ENCODE assay signal across 8 cellular contexts in the genomic region with DNA sequence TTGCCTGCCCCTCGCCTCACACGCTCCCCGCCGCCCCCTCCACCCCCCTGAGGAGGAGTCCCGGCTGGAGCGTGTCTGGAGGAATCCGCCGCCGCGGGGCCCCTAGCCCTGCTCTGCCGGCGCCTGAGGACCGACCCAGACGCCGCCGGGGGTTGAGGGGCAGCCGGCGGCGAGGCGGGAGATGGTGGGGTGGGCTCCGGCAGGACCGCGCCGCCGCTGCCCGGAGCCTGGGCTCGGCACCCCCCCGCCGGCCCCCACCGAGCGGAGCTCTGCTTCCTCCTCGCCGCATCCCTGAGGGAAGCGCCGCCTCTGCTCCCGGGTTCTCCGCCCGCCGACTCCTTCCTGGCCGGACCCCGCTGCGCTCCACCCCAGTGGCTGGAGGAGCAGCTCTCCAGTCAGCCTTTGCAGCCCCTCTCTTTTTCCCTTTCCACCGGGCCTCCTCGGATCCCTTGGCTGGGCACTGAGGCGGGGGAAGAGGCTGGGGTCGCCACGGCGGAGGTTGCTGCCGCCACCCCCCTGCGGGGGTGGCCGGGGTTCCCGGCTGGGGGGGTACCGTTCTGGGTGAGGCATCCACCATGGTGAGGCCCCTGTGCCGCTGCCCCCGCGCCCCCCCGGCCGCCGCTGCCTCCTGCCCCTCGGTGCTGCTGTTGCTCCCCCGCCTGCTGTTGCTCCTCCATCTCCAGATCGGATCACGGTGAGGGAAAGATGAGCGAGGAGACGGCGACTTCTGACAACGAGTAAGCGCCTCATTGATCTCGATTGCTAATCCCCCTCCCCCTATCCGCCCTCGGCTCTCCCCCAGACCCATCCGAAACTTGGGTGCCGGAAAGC. TPM values are rescaled to one million over a fixed set of nuclear protein-coding genes. Genes with fewer than 3 reads are reported as not detected.
DNase-seq lines count a peak whose midpoint lies in the region; ATAC-seq and TF ChIP-seq lines count a peak whose summit lies in the region.

TSS of gene SPRED1 (plus strand) at position 356 of the 831 bp plus-strand sequence. CDS start at position 706, 350 bp downstream.

- H3K4me1 Mint-ChIP-seq in activated naive CD8-positive, alpha-beta T cell treated with anti-CD3 and anti-CD28 coated beads, Interleukin-2, amount 50 U/mL, for 24 hours, result peaks cover 27% of the 10 kb centered on the region

- no peaks in the 10 kb centered on the region for H3K9me3 Mint-ChIP-seq in activated naive CD8-positive, alpha-beta T cell treated with anti-CD3 and anti-CD28 coated beads, Interleukin-2, amount 50 U/mL, for 24 hours

- TF ChIP-seq CTCF in PC-3 (conservative IDR thresholded peaks at IDR 0.05; ENCODE audit: low read depth, low read length), result no peak
- no peak for TF ChIP-seq CTCF in heart left ventricle (IDR thresholded peaks at IDR 0.05)
- no peak for TF ChIP-seq CTCF in ovary (IDR thresholded peaks at IDR 0.05)

- H3K4me2 ChIP-seq in PC-3 (ENCODE audit: low read length), result peak within 1 kb of the TSS; percentile 93

- peaks cover 36% of the 10 kb centered on the region for H4K20me1 ChIP-seq in PC-3 (ENCODE audit: low read length)

- peak; percentile 20 to 55 for DNase-seq in SHP77 (lab: John Stamatoyannopoulos, UW)
- no peak for DNase-seq in SHP77 treated with DMSO at 0.1 percent for 48 hours (lab: John Stamatoyannopoulos, UW)
- peak; percentile 53 for DNase-seq in PC-3
- DNase-seq in activated naive CD8-positive, alpha-beta T cell treated with anti-CD3 and anti-CD28 coated beads, Interleukin-2, amount 50 U/mL, for 24 hours, result peak; percentile 34
- peak; percentile 86 to 90 (median 86) for DNase-seq in heart left ventricle
- peak; percentile 72 to 87 (median 77) for DNase-seq in ovary
- no peak for DNase-seq in NCI-H2107 treated with DMSO at 0.1 percent for 48 hours (lab: John Stamatoyannopoulos, UW; ENCODE audit: unreplicated experiment)

- H3K79me2 ChIP-seq in PC-3 (ENCODE audit: low read length), result peaks cover 53% of the 10 kb centered on the region

- H3K36me3 ChIP-seq in PC-3 (ENCODE audit: low read depth, low read length) (no peaks in the 10 kb centered on the region), heart left ventricle (no peaks in the 10 kb centered on the region), ovary (no peaks in the 10 kb centered on the region)

- H3K36me3 Mint-ChIP-seq in activated naive CD8-positive, alpha-beta T cell treated with anti-CD3 and anti-CD28 coated beads, Interleukin-2, amount 50 U/mL, for 24 hours (ENCODE audit: low read depth), result no peaks in the 10 kb centered on the region

- H3K9me3 ChIP-seq in PC-3 (ENCODE audit: low read length), result no peaks in the 10 kb centered on the region
- no peaks in the 10 kb centered on the region for H3K9me3 ChIP-seq in heart left ventricle
- H3K9me3 ChIP-seq in ovary, result no peaks in the 10 kb centered on the region

- intact Hi-C loops in PC-3 (cut with micrococcal nuclease), result loop anchor here (1.0 to 5.0 kb wide), 2 partner anchors 123 to 160 kb away; no protein-coding TSS in a partner anchor
- intact Hi-C loops in heart left ventricle (cut with DNase I), result loop anchor here (2.0 to 10.0 kb wide), 15 partner anchors 45 to 250 kb away; no protein-coding TSS in a partner anchor
- intact Hi-C loops in ovary (cut with DNase I), result loop anchor here in 2 of 4 donors (5.0 to 10.0 kb wide), 2 partner anchors 188 to 1150 kb away; partner anchors contain the start of gene MEIS2 (in 1 of the 2)

- H3K27ac Mint-ChIP-seq in activated naive CD8-positive, alpha-beta T cell treated with anti-CD3 and anti-CD28 coated beads, Interleukin-2, amount 50 U/mL, for 24 hours, result peak within 1 kb of the TSS; percentile 73

- CTCF ChIA-PET in PC-3 (lab: Charles Lee), result interaction anchor here (1.7 kb wide), 1 partner anchor 180 kb away, joined by 6 read pairs; no protein-coding TSS in a partner anchor

- WGBS in heart left ventricle, 4 donors, result 0 to 1% (median 1%) methylated on average over 30 to 73 of the region's 73 CpGs
- WGBS in ovary, 3 donors, result 1 to 2% (median 1%) methylated on average over 25 to 73 of the region's 73 CpGs

- H2AFZ ChIP-seq in PC-3 (ENCODE audit: low read length), result peak within 1 kb of the TSS; percentile 83

- no TSS peak for BruUV-seq in PC-3 (replicated peaks; lab: Mats Ljungman, UMichigan)

- ATAC-seq in HG02884 (IDR thresholded peaks at IDR 0.05; ENCODE audit: unreplicated experiment) (peak; percentile 10), PC-3 (peak; percentile 37), heart left ventricle (peak; percentile 29 to 83 (median 71))
- ATAC-seq in activated naive CD8-positive, alpha-beta T cell treated with anti-CD3 and anti-CD28 coated beads, Interleukin-2, amount 50 U/mL, for 24 hours, result peak; percentile 14

- POLR2A ChIA-PET in PC-3 (lab: Charles Lee; ENCODE audit: unreplicated experiment), result interaction anchor here (0.6 to 1.4 kb wide), 11 partner anchors 33 to 257 kb away, joined by 3 to 9 read pairs (median 3); no protein-coding TSS in a partner anchor

- no peaks in the 10 kb centered on the region for H3K9me2 ChIP-seq in PC-3 (replicated peaks; ENCODE audit: low read length)

- H3K9ac ChIP-seq in PC-3 (ENCODE audit: low read length), result peak within 1 kb of the TSS; percentile 95

- H3K27me3 Mint-ChIP-seq in activated naive CD8-positive, alpha-beta T cell treated with anti-CD3 and anti-CD28 coated beads, Interleukin-2, amount 50 U/mL, for 24 hours, result peaks cover 25% of the 10 kb centered on the region

- no peak for TF ChIP-seq EP300 in ovary (IDR thresholded peaks at IDR 0.05)

- peak within 1 kb of the TSS; percentile 90 for H3K4me3 ChIP-seq in PC-3 (ENCODE audit: low read length)
- H3K4me3 ChIP-seq in heart left ventricle, result peak within 1 kb of the TSS; percentile 78 to 97 (median 85)
- peak within 1 kb of the TSS; percentile 97 for H3K4me3 ChIP-seq in ovary

- TF ChIP-seq POLR2A in heart left ventricle (IDR thresholded peaks at IDR 0.05) (no peak), ovary (IDR thresholded peaks at IDR 0.05) (peak; percentile 5)

- H3K4me3 Mint-ChIP-seq in activated naive CD8-positive, alpha-beta T cell treated with anti-CD3 and anti-CD28 coated beads, Interleukin-2, amount 50 U/mL, for 24 hours, result peak within 1 kb of the TSS; percentile 87

- peaks cover 36% of the 10 kb centered on the region for H3K4me1 ChIP-seq in PC-3 (ENCODE audit: insufficient read depth, low read length)
- H3K4me1 ChIP-seq in heart left ventricle, result peaks cover 0 to 41% (median 32%) of the 10 kb centered on the region in 12 donors
- H3K4me1 ChIP-seq in ovary (ENCODE audit: insufficient read depth), result peaks cover 1% of the 10 kb centered on the region

- peaks cover 7% of the 10 kb centered on the region for H3F3A ChIP-seq in PC-3 (ENCODE audit: low read length, unreplicated experiment)

- H3K27ac ChIP-seq in PC-3 (ENCODE audit: low read length) (peak within 1 kb of the TSS; percentile 94), heart left ventricle (peak within 1 kb of the TSS; percentile 96 to 100 (median 99)), ovary (peak within 1 kb of the TSS; percentile 99)

- H3K27me3 ChIP-seq in PC-3 (ENCODE audit: low read length) (no peaks in the 10 kb centered on the region), heart left ventricle (no peaks in the 10 kb centered on the region), ovary (no peaks in the 10 kb centered on the region)

RNA-seq across cellular contexts. Expression of gene SPRED1, which starts in this region (rescaled TPM):
- total RNA-seq in PC-3 (2014; rRNA removed) (39.7 and 42.3 TPM in 2 replicates), heart left ventricle (10 to 100 TPM in 5 of 9 donors, 1 to 10 TPM in 4; 6.1 to 34.8 (median 10.9) TPM), ovary (10 to 100 TPM; 18.3 to 30.5 (median 20.6) TPM)
- polyA plus RNA-seq in heart left ventricle (1 to 10 TPM; 3.3 to 5.6 TPM), ovary (10 to 100 TPM in 1 of 2 donors, 1 to 10 TPM in 1; 8.5 to 18.9 TPM)

Comparison
In these comparisons a context has a peak if more than half of its experiments do, and no peak if none do; other contexts are left out.
1. DNase-seq: peak in SHP77 (2 of 2), PC-3 (single experiment), activated naive CD8-positive, alpha-beta T cell treated with anti-CD3 and anti-CD28 coated beads, Interleukin-2, amount 50 U/mL, for 24 hours (single experiment), heart left ventricle (5 of 5) and ovary (5 of 5); none in SHP77 treated with DMSO at 0.1 percent for 48 hours (single experiment) and NCI-H2107 treated with DMSO at 0.1 percent for 48 hours (single experiment).
2. ATAC-seq: peak in every context shown above with its lines; median percentile 71 in heart left ventricle; 37 in PC-3; 14 in activated naive CD8-positive, alpha-beta T cell treated with anti-CD3 and anti-CD28 coated beads, Interleukin-2, amount 50 U/mL, for 24 hours; 10 in HG02884.
3. Peak in every context shown above with its lines, with median percentiles within 50 percentile points of each other: H3K27ac ChIP-seq and H3K4me3 ChIP-seq.